In the genomic region with DNA sequence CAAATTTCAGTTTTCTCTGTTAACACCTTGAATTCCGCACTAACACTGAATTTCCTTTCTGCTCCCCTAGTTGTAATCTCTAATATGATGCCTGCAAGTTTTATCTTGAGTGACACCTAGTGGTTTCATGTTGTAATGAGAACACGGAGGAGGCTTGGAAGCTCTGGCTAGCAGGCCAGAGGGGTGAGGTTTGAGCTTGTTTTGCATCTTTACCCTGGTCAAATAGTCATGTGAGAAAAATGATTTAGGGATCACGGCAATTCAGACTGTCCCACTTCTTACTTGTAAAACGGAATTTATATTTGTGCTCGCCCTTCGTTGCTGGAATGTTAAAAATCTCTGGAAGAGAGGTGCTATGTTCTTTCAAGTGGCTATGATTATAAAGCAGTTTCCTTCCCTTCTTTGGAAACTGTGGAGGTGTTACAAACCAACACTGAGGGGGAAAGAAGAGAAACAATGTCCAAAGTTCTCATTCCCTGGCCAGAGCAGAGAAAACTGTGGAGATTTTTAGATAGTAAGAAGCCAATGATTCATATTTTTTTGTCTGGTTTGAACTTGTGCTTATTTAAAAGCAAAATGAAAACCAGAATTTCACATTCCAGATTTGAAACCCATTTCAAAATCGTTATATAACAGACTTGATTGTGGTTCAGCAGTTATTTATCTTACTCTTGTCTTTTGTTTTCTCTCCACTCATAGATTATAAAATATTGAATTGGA, we compare ENCODE assay signal across 8 cellular contexts. TPM values are rescaled to one million over a fixed set of nuclear protein-coding genes. Genes with fewer than 3 reads are reported as not detected.
DNase-seq lines count a peak whose midpoint lies in the region; ATAC-seq, FAIRE-seq and TF ChIP-seq lines count a peak whose summit lies in the region.

No MANE protein-coding gene starts in this region.

- H3K9ac ChIP-seq in Loucy (ENCODE audit: low read depth, low read length, poor library complexity, severe bottlenecking) (no peak overlapping the region), endothelial cell of umbilical vein (replicated peaks; ENCODE audit: extremely low read depth, insufficient read depth, low read length) (no peak overlapping the region)

- H3K4me1 ChIP-seq in Loucy (ENCODE audit: insufficient read depth, low read length, poor library complexity, severe bottlenecking) = no peaks in the 10 kb centered on the region
- H3K4me1 ChIP-seq in endothelial cell of umbilical vein (ENCODE audit: control insufficient read depth, extremely low read depth, insufficient read depth, low read length) = no peaks in the 10 kb centered on the region
- H3K4me1 ChIP-seq in aorta (ENCODE audit: control insufficient read depth in 1 of 2, insufficient read depth in 2 of 2, low read length in 2 of 2) = no peaks in the 10 kb centered on the region

- H3K27me3 ChIP-seq in Loucy (ENCODE audit: insufficient read depth, low read length, poor library complexity, severe bottlenecking) = no peaks in the 10 kb centered on the region
- no peaks in the 10 kb centered on the region for H3K27me3 ChIP-seq in endothelial cell of umbilical vein (ENCODE audit: control insufficient read depth in 2 of 2, insufficient read depth in 2 of 2, low read length in 2 of 2)
- no peaks in the 10 kb centered on the region for H3K27me3 ChIP-seq in aorta (ENCODE audit: control insufficient read depth in 1 of 2, insufficient read depth in 2 of 2, low read length in 1 of 2)

- no peak for TF ChIP-seq POLR2A in endothelial cell of umbilical vein (IDR thresholded peaks at IDR 0.05; ENCODE audit: low read depth, low read length)

- POLR2A ChIA-PET in HEK293T (lab: Yijun Ruan, JAX) = no interaction called here
- POLR2A ChIA-PET in endothelial cell of umbilical vein (lab: Charles Lee) = no interaction called here

- H3K36me3 ChIP-seq in Loucy (ENCODE audit: insufficient read depth, low read length) (no peaks in the 10 kb centered on the region), endothelial cell of umbilical vein (ENCODE audit: control insufficient read depth in 2 of 2, extremely low read depth in 1 of 2, insufficient read depth in 2 of 2, low read length in 2 of 2) (no peaks in the 10 kb centered on the region), aorta (ENCODE audit: control insufficient read depth in 1 of 2, insufficient read depth in 2 of 2, low read length in 1 of 2) (no peaks in the 10 kb centered on the region)

- peak; percentile 70 for TF ChIP-seq CTCF in AG09309 (IDR thresholded peaks at IDR 0.05; ENCODE audit: control insufficient read depth, insufficient read depth, low read depth, low read length, missing control alignments)
- TF ChIP-seq CTCF in GM12872 (IDR thresholded peaks at IDR 0.05; ENCODE audit: insufficient read depth, low read depth, low read length) = peak; percentile 67
- peak; percentile 82 for TF ChIP-seq CTCF in Loucy (conservative IDR thresholded peaks at IDR 0.05; ENCODE audit: low read length)
- peak; percentile 56 to 59 for TF ChIP-seq CTCF in endothelial cell of umbilical vein (IDR thresholded peaks at IDR 0.05; ENCODE audit: extremely low read depth in 1 of 2, insufficient read depth in 1 of 2, low read depth in 1 of 2, low read length in 2 of 2)

- H3K27ac ChIP-seq in endothelial cell of umbilical vein (ENCODE audit: insufficient read depth, low read depth, low read length) (no peak overlapping the region), aorta (ENCODE audit: low read depth in 1 of 2, low read length in 2 of 2) (peak overlapping the region; percentile 51 to 87)

- no peaks in the 10 kb centered on the region for H3K9me2 ChIP-seq in Loucy (replicated peaks; ENCODE audit: low read depth, low read length)

- H3F3A ChIP-seq in Loucy (ENCODE audit: low read depth) = no peaks in the 10 kb centered on the region

- dilution Hi-C loops in endothelial cell of umbilical vein (cut with MboI; ENCODE audit: extremely low pct_ligation_motif_present, low sequenced_read_pairs) = no loop called here

- H2AFZ ChIP-seq in Loucy (ENCODE audit: low read length) = peak overlapping the region; percentile 70
- no peak overlapping the region for H2AFZ ChIP-seq in endothelial cell of umbilical vein (ENCODE audit: low read depth, low read length)

- BruUV-seq in endothelial cell of umbilical vein (replicated peaks; lab: Mats Ljungman, UMichigan) = no TSS peak

- ATAC-seq in aorta (ENCODE audit: low FRiP score) = peak; percentile 92

- H3K9me3 ChIP-seq in Loucy (ENCODE audit: insufficient read depth, low read depth, low read length) (no peaks in the 10 kb centered on the region), endothelial cell of umbilical vein (replicated peaks; ENCODE audit: control insufficient read depth, insufficient read depth, low read length) (no peaks in the 10 kb centered on the region), aorta (ENCODE audit: control insufficient read depth, low read length) (no peaks in the 10 kb centered on the region)

- H3K79me2 ChIP-seq in Loucy (ENCODE audit: insufficient read depth, low read length) (no peaks in the 10 kb centered on the region), endothelial cell of umbilical vein (ENCODE audit: control insufficient read depth, insufficient read depth, low read length) (no peaks in the 10 kb centered on the region)

- no peak overlapping the region for H3K4me3 ChIP-seq in AG09309 (ENCODE audit: control insufficient read depth, low read depth, low read length)
- no peak overlapping the region for H3K4me3 ChIP-seq in Loucy (ENCODE audit: low read length, poor library complexity, severe bottlenecking)
- no peak overlapping the region for H3K4me3 ChIP-seq in endothelial cell of umbilical vein (replicated peaks in 1 of 3; ENCODE audit: insufficient read depth in 1 of 3, low read depth in 1 of 3, low read length in 3 of 3)
- H3K4me3 ChIP-seq in aorta (ENCODE audit: low read length in 2 of 2) = peak overlapping the region in 1 of 2 donors; percentile 48

- CTCF ChIA-PET in HEK293T (lab: Yijun Ruan, JAX) (interaction anchor here (1.0 to 1.4 kb wide), 3 partner anchors 13 to 154 kb away, joined by 3 to 4 read pairs (median 4); no protein-coding TSS in a partner anchor), endothelial cell of umbilical vein (lab: Charles Lee) (interaction anchor here (0.6 to 7.7 kb wide), 45 partner anchors 9 to 1120 kb away, joined by 3 to 124 read pairs (median 4); no protein-coding TSS in a partner anchor)

- intact Hi-C loops in endothelial cell of umbilical vein (cut with micrococcal nuclease) = loop anchor here (1.0 kb wide), 5 partner anchors 241 to 1001 kb away; no protein-coding TSS in a partner anchor
- intact Hi-C loops in aorta (cut with DNase I) = no loop called here

- H3K9me1 ChIP-seq in endothelial cell of umbilical vein (replicated peaks; ENCODE audit: control insufficient read depth, extremely low read depth, insufficient read depth, low read length) = no peaks in the 10 kb centered on the region

- H4K20me1 ChIP-seq in Loucy (ENCODE audit: insufficient read depth, low read length, poor library complexity, severe bottlenecking) (no peaks in the 10 kb centered on the region), endothelial cell of umbilical vein (replicated peaks; ENCODE audit: control insufficient read depth, extremely low read depth, insufficient read depth, low read length) (no peaks in the 10 kb centered on the region)

- peak; percentile 80 for FAIRE-seq in endothelial cell of umbilical vein (lab: Jason Lieb, UNC)

- DNase-seq in AG09309 (ENCODE audit: low read depth) (peak; percentile 45), HEK293T (ENCODE audit: extremely low spot score) (peak; percentile 73), SHP77 treated with DMSO at 0.1 percent for 48 hours (lab: John Stamatoyannopoulos, UW) (peak; percentile 2), endothelial cell of umbilical vein (ENCODE audit: low read depth, low spot score) (peak; percentile 56), midbrain (lab: John Stamatoyannopoulos, UW) (peak; percentile 61), aorta (no peak)

- no peak overlapping the region for H3K4me2 ChIP-seq in Loucy (ENCODE audit: low read depth, low read length, poor library complexity, severe bottlenecking)
- no peak overlapping the region for H3K4me2 ChIP-seq in endothelial cell of umbilical vein (ENCODE audit: insufficient read depth, low read length)

- WGBS in aorta, 2 donors = 0 to 3% methylated on average over 7 of the region's 7 CpGs

TF ChIP-seq in HEK293T, 16 proteins besides CTCF, POLR2A, EP300 and RAD21:
- TF ChIP-seq ARNT (IDR thresholded peaks at IDR 0.05) (no peak), ZNF384 (IDR thresholded peaks at IDR 0.05) (no peak), ELF4 (IDR thresholded peaks at IDR 0.05) (no peak), PKNOX1 (IDR thresholded peaks at IDR 0.05) (peak; percentile 87)

TF ChIP-seq in endothelial cell of umbilical vein, 7 proteins besides CTCF, POLR2A, EP300 and RAD21:
- TF ChIP-seq POLR2AphosphoS5 (IDR thresholded peaks at IDR 0.05; ENCODE audit: insufficient read depth, low read depth, low read length) = no peak
- TF ChIP-seq EZH2 (IDR thresholded peaks at IDR 0.05; ENCODE audit: borderline replicate concordance, low read depth, low read length, severe bottlenecking) = no peak
- no peak for TF ChIP-seq GATA2 (IDR thresholded peaks at IDR 0.05; ENCODE audit: insufficient read depth, insufficient read length, low read depth, low read length)
- TF ChIP-seq MYC (IDR thresholded peaks at IDR 0.05; ENCODE audit: low read depth, low read length) = no peak
- TF ChIP-seq JUN (IDR thresholded peaks at IDR 0.05; ENCODE audit: borderline replicate concordance, insufficient read depth, insufficient read length, low read depth) = no peak
- TF ChIP-seq MAX (IDR thresholded peaks at IDR 0.05; ENCODE audit: insufficient read depth, insufficient read length) = no peak
TF ChIP-seq in endothelial cell of umbilical vein: peak in this region for 0.

RNA-seq across cellular contexts. Expression of gene MROH9, which starts 5.3 kb away (rescaled TPM):
- not detected in 2 replicates for total RNA-seq in endothelial cell of umbilical vein
- not detected in 2 replicates for polyA plus RNA-seq in endothelial cell of umbilical vein
- polyA plus RNA-seq in endothelial cell of umbilical vein (2011; cell fraction: cytosol; rRNA removed) = not detected in 2 replicates
- not detected in 2 replicates for polyA plus RNA-seq in endothelial cell of umbilical vein (2011; cell fraction: nucleus; rRNA removed)
- not detected in 2 replicates for polyA plus RNA-seq in endothelial cell of umbilical vein (2012)
- not detected in 2 replicates for polyA minus RNA-seq in endothelial cell of umbilical vein
- polyA minus RNA-seq in endothelial cell of umbilical vein (2011; cell fraction: cytosol; rRNA and poly(A)+ RNA removed) = not detected
- not detected in 2 replicates for polyA minus RNA-seq in endothelial cell of umbilical vein (2011; cell fraction: nucleus; rRNA and poly(A)+ RNA removed)
- total RNA-seq in aorta = under 1 TPM; 0.10 to 0.39 TPM
- not detected for polyA plus RNA-seq in aorta

Comparison
In these comparisons a context has a peak if more than half of its experiments do, and no peak if none do; other contexts are left out.
1. DNase-seq: peak in AG09309 (single experiment), HEK293T (single experiment), SHP77 treated with DMSO at 0.1 percent for 48 hours (single experiment), endothelial cell of umbilical vein (single experiment) and midbrain (single experiment); none in aorta (0 of 2).
2. Peak in every context shown above with its lines, with median percentiles within 50 percentile points of each other: CTCF ChIP-seq.